Comparison of ENCODE assay signal across 1 cellular context in genomic region chr7:127968547-127968946, GRCh38.
TF ChIP-seq lines count a peak whose summit lies in the region.

No MANE protein-coding gene starts in this region.

TF ChIP-seq in IMR-90, 13 proteins besides CTCF, POLR2A, EP300 and RAD21 (continued from another document):
- TF ChIP-seq USF2 (IDR thresholded peaks at IDR 0.05; ENCODE audit: low read depth, low read length), result no peak
